27 cellular contexts compared by ENCODE assay signal in the genomic region with DNA sequence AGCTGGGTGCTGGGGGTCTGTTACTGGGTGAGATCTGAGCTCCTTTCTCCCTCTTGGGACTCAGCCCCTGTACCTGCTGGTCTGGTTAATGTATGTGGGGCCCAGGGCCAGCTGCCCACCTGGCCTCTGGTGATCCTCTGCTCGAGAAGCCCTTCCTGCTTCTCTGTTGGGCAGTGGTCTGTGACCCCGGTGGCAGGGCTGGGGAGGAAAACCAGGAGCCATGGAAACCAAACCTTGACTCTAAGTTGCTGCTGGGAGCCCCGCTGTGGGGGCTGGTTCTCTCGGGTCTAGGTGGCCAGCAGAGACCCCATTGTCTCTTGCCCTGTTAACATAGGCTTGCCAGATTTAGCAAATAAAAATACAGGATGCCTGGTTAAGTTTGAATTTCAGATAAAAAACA. TPM values are rescaled to one million over a fixed set of nuclear protein-coding genes. Genes with fewer than 3 reads are reported as not detected.
"Had no signal": no experiment of that assay in that cellular context is flagged by ENCODE, and none has a peak within 500 bp of the region (broad histone marks: within the 10 kb centered on the region; RNA-seq: fewer than 3 reads in every experiment).

No MANE protein-coding gene starts in this region.

- DNase-seq: activated B cell treated with CpG ODN at 0.5 μM for 24 hours; activated CD4-positive, alpha-beta memory T cell treated with anti-CD3 and anti-CD28 coated beads for 36 hours; activated CD4-positive, alpha-beta T cell treated with anti-CD3 and anti-CD28 coated beads for 4 hours; activated naive CD4-positive, alpha-beta T cell treated with anti-CD3 and anti-CD28 coated beads for 36 hours; activated T-cell treated with anti-CD3 and anti-CD28 coated beads, Interleukin-2, amount 50 U/mL, for 48 hours; body of pancreas; effector CD4-positive, alpha-beta T cell; erythroblast; glutamatergic neuron; immature natural killer cell; left ventricle myocardium superior; stimulated activated CD4-positive, alpha-beta T cell treated with anti-CD3 and anti-CD28 coated beads, Interleukin-2, amount 100 ng/mL, for 48 hours; stimulated activated CD8-positive, alpha-beta memory T cell treated with anti-CD3 and anti-CD28 coated beads, Interleukin-4, amount 100 ng/mL, for 48 hours; stimulated activated naive CD4-positive, alpha-beta T cell treated with Interleukin-2 at 50 U/mL for 16 hours; T1000; upper lobe of right lung had no signal

- H3K4me3 Mint-ChIP-seq: activated B cell treated with CpG ODN at 0.5 μM for 24 hours; activated CD4-positive, alpha-beta memory T cell treated with anti-CD3 and anti-CD28 coated beads for 36 hours; activated naive CD4-positive, alpha-beta T cell treated with anti-CD3 and anti-CD28 coated beads for 36 hours; dendritic cell treated with granulocyte-macrophage colony-stimulating factor and Interleukin-4, amounts not matched to agents 40 ng/mL and 50 ng/mL, for 4 days; immature natural killer cell; neural crest cell; T-helper 1 cell treated with Interleukin-12 subunit alpha and Interleukin-12 subunit beta and Interleukin-4 antibody, amounts not matched to agents 30 μg/mL and 1 μg/mL, for 36 hours had no signal

- ATAC-seq: body of pancreas had no signal

- H3K9me3 ChIP-seq: body of pancreas, thoracic aorta, upper lobe of right lung had no signal

- H3K4me3 ChIP-seq: body of pancreas, cardiac muscle cell, hepatocyte, thoracic aorta, upper lobe of right lung had no signal

- H3K9me3 Mint-ChIP-seq: activated B cell treated with CpG ODN at 0.5 μM for 24 hours; activated CD4-positive, alpha-beta memory T cell treated with anti-CD3 and anti-CD28 coated beads for 36 hours; activated naive CD4-positive, alpha-beta T cell treated with anti-CD3 and anti-CD28 coated beads for 36 hours; dendritic cell treated with granulocyte-macrophage colony-stimulating factor and Interleukin-4, amounts not matched to agents 40 ng/mL and 50 ng/mL, for 4 days; immature natural killer cell; neural crest cell; T-helper 1 cell treated with Interleukin-12 subunit alpha and Interleukin-12 subunit beta and Interleukin-4 antibody, amounts not matched to agents 30 μg/mL and 1 μg/mL, for 36 hours had no signal

- H3K4me1 ChIP-seq: body of pancreas had no signal

- H3K36me3 ChIP-seq: cardiac muscle cell, thoracic aorta, upper lobe of right lung had no signal

- H3K27ac Mint-ChIP-seq: activated CD4-positive, alpha-beta memory T cell treated with anti-CD3 and anti-CD28 coated beads for 36 hours; activated naive CD4-positive, alpha-beta T cell treated with anti-CD3 and anti-CD28 coated beads for 36 hours; dendritic cell treated with granulocyte-macrophage colony-stimulating factor and Interleukin-4, amounts not matched to agents 40 ng/mL and 50 ng/mL, for 4 days; T-helper 1 cell treated with Interleukin-12 subunit alpha and Interleukin-12 subunit beta and Interleukin-4 antibody, amounts not matched to agents 30 μg/mL and 1 μg/mL, for 36 hours had no signal

- H3K36me3 Mint-ChIP-seq: activated CD4-positive, alpha-beta memory T cell treated with anti-CD3 and anti-CD28 coated beads for 36 hours; immature natural killer cell had no signal

- H3K27me3 Mint-ChIP-seq: activated B cell treated with CpG ODN at 0.5 μM for 24 hours had no signal

- H3K27me3 ChIP-seq: body of pancreas, cardiac muscle cell, hepatocyte, upper lobe of right lung had no signal

- H3K27ac ChIP-seq: cardiac muscle cell, hepatocyte, thoracic aorta, upper lobe of right lung had no signal

RNA-seq across cellular contexts. Expression of gene PADI1, which starts 1.3 kb away (rescaled TPM):
- total RNA-seq: activated B cell treated with CpG ODN at 0.5 μM for 24 hours; activated CD4-positive, alpha-beta memory T cell treated with anti-CD3 and anti-CD28 coated beads for 36 hours; activated naive CD4-positive, alpha-beta T cell treated with anti-CD3 and anti-CD28 coated beads for 36 hours; body of pancreas; frontal cortex; hepatocyte; left ventricle myocardium superior; neural crest cell; posterior vena cava; upper lobe of right lung had no signal
- polyA plus RNA-seq: hepatocyte, immature natural killer cell had no signal

RNA-seq across cellular contexts. Expression of gene PADI3, which starts 42.7 kb away (rescaled TPM):
- total RNA-seq: activated B cell treated with CpG ODN at 0.5 μM for 24 hours; activated CD4-positive, alpha-beta memory T cell treated with anti-CD3 and anti-CD28 coated beads for 36 hours; activated naive CD4-positive, alpha-beta T cell treated with anti-CD3 and anti-CD28 coated beads for 36 hours; body of pancreas; chondrocyte; frontal cortex; hepatocyte; left ventricle myocardium superior; myocyte; neural crest cell; osteoblast; posterior vena cava; thoracic aorta; upper lobe of right lung had no signal
- polyA plus RNA-seq: cardiac muscle cell, hepatocyte, immature natural killer cell had no signal
